ENCODE assay signal across 9 cellular contexts in genomic region chr16:20221208-20221607, GRCh38.
"Had no signal": no experiment of that assay in that cellular context is flagged by ENCODE, and none has a peak within 500 bp of the region (broad histone marks: within the 10 kb centered on the region; RNA-seq: fewer than 3 reads in every experiment).

No MANE protein-coding gene starts in this region.

- H3K4me2 ChIP-seq: GM23338, KMS-11 had no signal

- H2AFZ ChIP-seq: GM23338 had no signal

- DNase-seq: H9, HCEC 1CT, IMR-90, KBM-7 had no signal

- H3K4me3 ChIP-seq: GM23338 had no signal

- ATAC-seq: GM23338 had no signal

- H3K27ac ChIP-seq: HL-60, KMS-11 had no signal

- FAIRE-seq: H1, H54 had no signal

- H3K9ac ChIP-seq: KMS-11 had no signal
